Comparison of ENCODE assay signal across 31 cellular contexts in genomic region chr6:45458672-45459071, GRCh38.
"Had no signal": no experiment of that assay in that cellular context is flagged by ENCODE, and none has a peak within 500 bp of the region (broad histone marks: within the 10 kb centered on the region; RNA-seq: fewer than 3 reads in every experiment).

No MANE protein-coding gene starts in this region.

- H3K4me3 ChIP-seq: ascending aorta, cardiac muscle cell had no signal

- H3K36me3 ChIP-seq: ascending aorta, cardiac muscle cell, WERI-Rb-1 had no signal

- ATAC-seq: activated CD4-positive, alpha-beta T cell treated with anti-CD3 and anti-CD28 coated beads for 36 hours; activated CD4-positive, CD25-positive, alpha-beta regulatory T cell treated with anti-CD3 and anti-CD28 coated beads, Interleukin-2, amount 50 U/mL, for 24 hours; activated CD8-positive, alpha-beta memory T cell treated with anti-CD3 and anti-CD28 coated beads, Interleukin-2, amount 10 ng/mL, durations not matched to agents 7 days and 5 days; activated CD8-positive, alpha-beta T cell treated with anti-CD3 and anti-CD28 coated beads, Interleukin-2, amount 10 ng/mL, durations not matched to agents 7 days and 5 days; activated naive CD8-positive, alpha-beta T cell treated with anti-CD3 and anti-CD28 coated beads, Interleukin-2, amount 50 U/mL, for 24 hours; WTC11 had no signal

- DNase-seq: activated CD4-positive, alpha-beta memory T cell treated with anti-CD3 and anti-CD28 coated beads, Interleukin-2, amount 10 ng/mL, durations not matched to agents 7 days and 5 days; activated CD4-positive, alpha-beta T cell treated with anti-CD3 and anti-CD28 coated beads for 1 hour; activated CD4-positive, alpha-beta T cell treated with anti-CD3 and anti-CD28 coated beads for 36 hours; activated CD4-positive, alpha-beta T cell treated with anti-CD3 and anti-CD28 coated beads for 48 hours; activated CD4-positive, alpha-beta T cell treated with anti-CD3 and anti-CD28 coated beads, Interleukin-2, amount 10 ng/mL, durations not matched to agents 7 days and 5 days; activated CD4-positive, alpha-beta T cell treated with anti-CD3 and anti-CD28 coated beads, Interleukin-2, amount 50 U/mL, for 48 hours; activated CD4-positive, CD25-positive, alpha-beta regulatory T cell; activated CD8-positive, alpha-beta memory T cell treated with anti-CD3 and anti-CD28 coated beads for 24 hours; activated CD8-positive, alpha-beta memory T cell treated with anti-CD3 and anti-CD28 coated beads, Interleukin-2, amount 10 ng/mL, durations not matched to agents 7 days and 5 days; activated CD8-positive, alpha-beta memory T cell treated with anti-CD3 and anti-CD28 coated beads, Interleukin-2, amount 50 U/mL, for 48 hours; activated CD8-positive, alpha-beta T cell treated with anti-CD3 and anti-CD28 coated beads, Interleukin-2, amount 10 ng/mL, durations not matched to agents 7 days and 5 days; activated effector memory CD4-positive, alpha-beta T cell treated with Interleukin-2 at 50 U/mL for 16 hours; activated gamma-delta T cell; activated naive CD4-positive, alpha-beta T cell treated with anti-CD3 and anti-CD28 coated beads, Interleukin-2, amount 10 ng/mL, durations not matched to agents 7 days and 5 days; activated naive CD4-positive, alpha-beta T cell treated with Interleukin-2 at 50 U/mL for 16 hours; activated naive CD8-positive, alpha-beta T cell treated with anti-CD3 and anti-CD28 coated beads, Interleukin-2, amount 10 ng/mL, durations not matched to agents 7 days and 5 days; activated naive CD8-positive, alpha-beta T cell treated with anti-CD3 and anti-CD28 coated beads, Interleukin-2, amount 50 U/mL, for 24 hours; activated T-cell treated with anti-CD3 and anti-CD28 coated beads, Interleukin-2, amount 50 U/mL, for 24 hours; activated T-cell treated with anti-CD3 and anti-CD28 coated beads, Interleukin-2, amount 50 U/mL, for 48 hours; amygdala; anterior cingulate cortex; caudate nucleus; cerebellar nuclear complex; T-helper 1 cell; T-helper 2 cell; T-helper 9 cell; WERI-Rb-1 had no signal

- H3K27me3 ChIP-seq: ascending aorta, cardiac muscle cell had no signal

- H3K9me3 ChIP-seq: ascending aorta had no signal

- H3K27ac ChIP-seq: ascending aorta, cardiac muscle cell, WERI-Rb-1 had no signal

- H3K4me1 ChIP-seq: ascending aorta had no signal
